ENCODE assay signal across 1 cellular context in genomic region chr5:149299451-149300054, GRCh38.
TF ChIP-seq lines count a peak whose summit lies in the region.

No MANE protein-coding gene starts in this region.

TF ChIP-seq in HepG2, 621 proteins besides CTCF, POLR2A, EP300 and RAD21 (continued from another document and continues in another):
- TF ChIP-seq ZNF687 (CRISPR knock-in tag; IDR thresholded peaks at IDR 0.05) (peak; percentile 53; the same call in 1 of the 2 replicates), KDM6A (CRISPR knock-in tag; IDR thresholded peaks at IDR 0.05; ENCODE audit: low read depth) (peak; percentile 69), MTERF4 (CRISPR knock-in tag; IDR thresholded peaks at IDR 0.05) (0 out of 2 replicates have a peak, but pooled peaks have one; percentile 49), ZNF646 (CRISPR knock-in tag; IDR thresholded peaks at IDR 0.05) (peak; percentile 93), KLF6 (CRISPR knock-in tag; IDR thresholded peaks at IDR 0.05) (no peak), AGO1 (IDR thresholded peaks at IDR 0.05; ENCODE audit: low read depth, low read length, poor library complexity, severe bottlenecking) (no peak), PRPF4 (IDR thresholded peaks at IDR 0.05; ENCODE audit: low read depth, low read length, poor library complexity, severe bottlenecking) (no peak), CENPBD1 (CRISPR knock-in tag; IDR thresholded peaks at IDR 0.05; ENCODE audit: borderline replicate concordance, low read depth) (no peak), ZNF609 (CRISPR knock-in tag; IDR thresholded peaks at IDR 0.05; ENCODE audit: borderline replicate concordance) (peak; percentile 63; the same call in 1 of the 2 replicates), HNF1A (IDR thresholded peaks at IDR 0.05; ENCODE audit: low read depth) (no peak), HNF1A (CRISPR knock-in tag; IDR thresholded peaks at IDR 0.05; ENCODE audit: borderline replicate concordance) (peak; percentile 22; the same call in 1 of the 2 replicates), ZFP90 (CRISPR knock-in tag; IDR thresholded peaks at IDR 0.05; ENCODE audit: borderline replicate concordance) (peak; percentile 51; the same call in 1 of the 2 replicates), ZNF567 (CRISPR knock-in tag; IDR thresholded peaks at IDR 0.05; ENCODE audit: borderline replicate concordance) (no peak), HNF4A (CRISPR knock-in tag; IDR thresholded peaks at IDR 0.05) (peak; percentile 88), NONO (IDR thresholded peaks at IDR 0.05) (no peak), NONO (CRISPR knock-in tag; conservative IDR thresholded peaks at IDR 0.05) (peak; percentile 66; the same call in 1 of the 2 replicates), ZMYM3 (CRISPR knock-in tag; IDR thresholded peaks at IDR 0.05) (peak; percentile 58), ATAD3A (CRISPR knock-in tag; IDR thresholded peaks at IDR 0.05) (no peak), HNRNPL (IDR thresholded peaks at IDR 0.05; ENCODE audit: low read depth, low read length) (no peak), MAX (IDR thresholded peaks at IDR 0.05) (peak; percentile 42), ZNF484 (CRISPR knock-in tag; IDR thresholded peaks at IDR 0.05; ENCODE audit: borderline replicate concordance, low read depth) (no peak), NCOA2 (CRISPR knock-in tag; IDR thresholded peaks at IDR 0.05) (peak; percentile 44), REPIN1 (CRISPR knock-in tag; IDR thresholded peaks at IDR 0.05; ENCODE audit: borderline replicate concordance, low read depth) (peak; percentile 27; the same call in 1 of the 2 replicates), CENPT (CRISPR knock-in tag; IDR thresholded peaks at IDR 0.05; ENCODE audit: low read depth) (no peak), ZGPAT (CRISPR knock-in tag; IDR thresholded peaks at IDR 0.05) (peak; percentile 47; the same call in 1 of the 2 replicates), CEBPG (CRISPR knock-in tag; IDR thresholded peaks at IDR 0.05) (peak; percentile 84), GABPB1 (CRISPR knock-in tag; IDR thresholded peaks at IDR 0.05) (0 out of 2 replicates have a peak, but pooled peaks have one; percentile 28), ZNF292 (CRISPR knock-in tag; IDR thresholded peaks at IDR 0.05; ENCODE audit: borderline replicate concordance, low read depth) (peak; percentile 67; the same call in 1 of the 2 replicates), ZNF383 (CRISPR knock-in tag; IDR thresholded peaks at IDR 0.05; ENCODE audit: borderline replicate concordance) (no peak), SKI (IDR thresholded peaks at IDR 0.05; ENCODE audit: partially characterized antibody) (no peak), MAZ (IDR thresholded peaks at IDR 0.05; ENCODE audit: borderline replicate concordance, low read depth, low read length) (0 out of 2 replicates have a peak, but pooled peaks have one; percentile 31), MAZ (CRISPR knock-in tag; IDR thresholded peaks at IDR 0.05; ENCODE audit: low read depth) (no peak), ZNF792 (CRISPR knock-in tag; IDR thresholded peaks at IDR 0.05) (no peak)
